In the genomic region with DNA sequence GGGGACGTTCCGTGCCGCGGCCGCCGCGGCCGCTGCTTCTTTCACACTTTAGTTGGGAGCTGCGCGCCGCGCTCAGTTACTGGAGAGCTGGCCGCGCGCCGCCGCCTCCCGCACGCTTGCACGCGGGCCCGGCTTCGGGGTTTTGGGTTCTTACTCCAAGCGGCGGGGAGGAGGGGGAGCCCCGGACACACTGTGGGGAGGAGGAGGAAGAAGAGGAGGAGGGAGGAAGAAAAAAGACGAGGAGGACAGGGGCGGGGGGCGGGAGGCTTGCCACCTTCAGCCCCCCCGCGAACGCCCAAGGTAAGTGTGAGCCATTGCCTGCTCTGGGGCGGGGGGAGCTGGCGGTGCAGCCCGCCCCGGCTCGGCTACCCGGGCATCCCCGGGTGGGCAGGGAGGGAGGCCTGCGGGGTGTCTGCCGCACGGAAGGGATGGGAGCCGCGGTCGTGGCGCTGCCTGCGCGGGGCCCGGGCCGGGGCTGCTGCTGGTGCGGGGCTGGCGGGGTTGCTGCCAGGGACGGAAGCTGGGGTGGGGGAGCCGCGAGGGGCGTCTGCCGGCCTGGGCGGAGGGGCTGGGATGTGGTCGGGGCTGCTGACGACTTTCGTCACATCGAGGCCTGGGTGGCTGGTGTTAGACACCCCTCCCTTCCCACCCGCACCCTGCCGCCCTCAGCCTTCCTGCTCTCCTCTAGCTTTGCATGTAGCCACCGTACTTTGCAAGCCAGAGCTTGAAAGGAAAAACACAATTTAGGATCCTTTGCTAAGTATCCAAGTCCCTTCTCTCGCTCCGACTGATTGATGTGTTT, we compare ENCODE assay signal across 1 cellular context.
TF ChIP-seq lines count a peak whose summit lies in the region.

No MANE protein-coding gene starts in this region.

TF ChIP-seq in HepG2, 621 proteins besides CTCF, POLR2A, EP300 and RAD21 (continued from another document):
- TF ChIP-seq, protein P1, sequence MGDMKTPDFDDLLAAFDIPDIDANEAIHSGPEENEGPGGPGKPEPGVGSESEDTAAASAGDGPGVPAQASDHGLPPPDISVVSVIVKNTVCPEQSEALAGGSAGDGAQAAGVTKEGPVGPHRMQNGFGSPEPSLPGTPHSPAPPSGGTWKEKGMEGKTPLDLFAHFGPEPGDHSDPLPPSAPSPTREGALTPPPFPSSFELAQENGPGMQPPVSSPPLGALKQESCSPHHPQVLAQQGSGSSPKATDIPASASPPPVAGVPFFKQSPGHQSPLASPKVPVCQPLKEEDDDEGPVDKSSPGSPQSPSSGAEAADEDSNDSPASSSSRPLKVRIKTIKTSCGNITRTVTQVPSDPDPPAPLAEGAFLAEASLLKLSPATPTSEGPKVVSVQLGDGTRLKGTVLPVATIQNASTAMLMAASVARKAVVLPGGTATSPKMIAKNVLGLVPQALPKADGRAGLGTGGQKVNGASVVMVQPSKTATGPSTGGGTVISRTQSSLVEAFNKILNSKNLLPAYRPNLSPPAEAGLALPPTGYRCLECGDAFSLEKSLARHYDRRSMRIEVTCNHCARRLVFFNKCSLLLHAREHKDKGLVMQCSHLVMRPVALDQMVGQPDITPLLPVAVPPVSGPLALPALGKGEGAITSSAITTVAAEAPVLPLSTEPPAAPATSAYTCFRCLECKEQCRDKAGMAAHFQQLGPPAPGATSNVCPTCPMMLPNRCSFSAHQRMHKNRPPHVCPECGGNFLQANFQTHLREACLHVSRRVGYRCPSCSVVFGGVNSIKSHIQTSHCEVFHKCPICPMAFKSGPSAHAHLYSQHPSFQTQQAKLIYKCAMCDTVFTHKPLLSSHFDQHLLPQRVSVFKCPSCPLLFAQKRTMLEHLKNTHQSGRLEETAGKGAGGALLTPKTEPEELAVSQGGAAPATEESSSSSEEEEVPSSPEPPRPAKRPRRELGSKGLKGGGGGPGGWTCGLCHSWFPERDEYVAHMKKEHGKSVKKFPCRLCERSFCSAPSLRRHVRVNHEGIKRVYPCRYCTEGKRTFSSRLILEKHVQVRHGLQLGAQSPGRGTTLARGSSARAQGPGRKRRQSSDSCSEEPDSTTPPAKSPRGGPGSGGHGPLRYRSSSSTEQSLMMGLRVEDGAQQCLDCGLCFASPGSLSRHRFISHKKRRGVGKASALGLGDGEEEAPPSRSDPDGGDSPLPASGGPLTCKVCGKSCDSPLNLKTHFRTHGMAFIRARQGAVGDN (CRISPR knock-in tag; IDR thresholded peaks at IDR 0.05): peak; percentile 23; the same call in 1 of the 2 replicates
- TF ChIP-seq JARID2 (CRISPR knock-in tag; IDR thresholded peaks at IDR 0.05; ENCODE audit: insufficient replicate concordance) (no peak), TOPORS (CRISPR knock-in tag; IDR thresholded peaks at IDR 0.05) (no peak), SIX4 (CRISPR knock-in tag; IDR thresholded peaks at IDR 0.05) (no peak), HOXD1 (CRISPR knock-in tag; IDR thresholded peaks at IDR 0.05) (no peak), ZNF232 (CRISPR knock-in tag; IDR thresholded peaks at IDR 0.05; ENCODE audit: borderline replicate concordance) (no peak), MTF2 (CRISPR knock-in tag; IDR thresholded peaks at IDR 0.05; ENCODE audit: borderline replicate concordance) (peak; percentile 47; the same call in 1 of the 2 replicates), NPAS2 (CRISPR knock-in tag; IDR thresholded peaks at IDR 0.05; ENCODE audit: borderline replicate concordance) (no peak), GATA4 (IDR thresholded peaks at IDR 0.05; ENCODE audit: borderline replicate concordance, low read depth) (no peak), MAFF (IDR thresholded peaks at IDR 0.05; ENCODE audit: low read depth, low read length) (no peak), HNRNPK (IDR thresholded peaks at IDR 0.05; ENCODE audit: low read depth, low read length, poor library complexity, severe bottlenecking) (peak; percentile 32), ZNF572 (CRISPR knock-in tag; IDR thresholded peaks at IDR 0.05) (no peak), THYN1 (CRISPR knock-in tag; IDR thresholded peaks at IDR 0.05; ENCODE audit: borderline replicate concordance, low read depth) (no peak), THAP11 (CRISPR knock-in tag; IDR thresholded peaks at IDR 0.05) (no peak), RBM39 (IDR thresholded peaks at IDR 0.05; ENCODE audit: low read depth, low read length, poor library complexity, severe bottlenecking) (peak; percentile 11)
- TF ChIP-seq, protein P2, sequence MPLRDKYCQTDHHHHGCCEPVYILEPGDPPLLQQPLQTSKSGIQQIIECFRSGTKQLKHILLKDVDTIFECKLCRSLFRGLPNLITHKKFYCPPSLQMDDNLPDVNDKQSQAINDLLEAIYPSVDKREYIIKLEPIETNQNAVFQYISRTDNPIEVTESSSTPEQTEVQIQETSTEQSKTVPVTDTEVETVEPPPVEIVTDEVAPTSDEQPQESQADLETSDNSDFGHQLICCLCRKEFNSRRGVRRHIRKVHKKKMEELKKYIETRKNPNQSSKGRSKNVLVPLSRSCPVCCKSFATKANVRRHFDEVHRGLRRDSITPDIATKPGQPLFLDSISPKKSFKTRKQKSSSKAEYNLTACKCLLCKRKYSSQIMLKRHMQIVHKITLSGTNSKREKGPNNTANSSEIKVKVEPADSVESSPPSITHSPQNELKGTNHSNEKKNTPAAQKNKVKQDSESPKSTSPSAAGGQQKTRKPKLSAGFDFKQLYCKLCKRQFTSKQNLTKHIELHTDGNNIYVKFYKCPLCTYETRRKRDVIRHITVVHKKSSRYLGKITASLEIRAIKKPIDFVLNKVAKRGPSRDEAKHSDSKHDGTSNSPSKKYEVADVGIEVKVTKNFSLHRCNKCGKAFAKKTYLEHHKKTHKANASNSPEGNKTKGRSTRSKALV (CRISPR knock-in tag; IDR thresholded peaks at IDR 0.05): 0 out of 2 replicates have a peak, but pooled peaks have one; percentile 15
- TF ChIP-seq, protein P3, sequence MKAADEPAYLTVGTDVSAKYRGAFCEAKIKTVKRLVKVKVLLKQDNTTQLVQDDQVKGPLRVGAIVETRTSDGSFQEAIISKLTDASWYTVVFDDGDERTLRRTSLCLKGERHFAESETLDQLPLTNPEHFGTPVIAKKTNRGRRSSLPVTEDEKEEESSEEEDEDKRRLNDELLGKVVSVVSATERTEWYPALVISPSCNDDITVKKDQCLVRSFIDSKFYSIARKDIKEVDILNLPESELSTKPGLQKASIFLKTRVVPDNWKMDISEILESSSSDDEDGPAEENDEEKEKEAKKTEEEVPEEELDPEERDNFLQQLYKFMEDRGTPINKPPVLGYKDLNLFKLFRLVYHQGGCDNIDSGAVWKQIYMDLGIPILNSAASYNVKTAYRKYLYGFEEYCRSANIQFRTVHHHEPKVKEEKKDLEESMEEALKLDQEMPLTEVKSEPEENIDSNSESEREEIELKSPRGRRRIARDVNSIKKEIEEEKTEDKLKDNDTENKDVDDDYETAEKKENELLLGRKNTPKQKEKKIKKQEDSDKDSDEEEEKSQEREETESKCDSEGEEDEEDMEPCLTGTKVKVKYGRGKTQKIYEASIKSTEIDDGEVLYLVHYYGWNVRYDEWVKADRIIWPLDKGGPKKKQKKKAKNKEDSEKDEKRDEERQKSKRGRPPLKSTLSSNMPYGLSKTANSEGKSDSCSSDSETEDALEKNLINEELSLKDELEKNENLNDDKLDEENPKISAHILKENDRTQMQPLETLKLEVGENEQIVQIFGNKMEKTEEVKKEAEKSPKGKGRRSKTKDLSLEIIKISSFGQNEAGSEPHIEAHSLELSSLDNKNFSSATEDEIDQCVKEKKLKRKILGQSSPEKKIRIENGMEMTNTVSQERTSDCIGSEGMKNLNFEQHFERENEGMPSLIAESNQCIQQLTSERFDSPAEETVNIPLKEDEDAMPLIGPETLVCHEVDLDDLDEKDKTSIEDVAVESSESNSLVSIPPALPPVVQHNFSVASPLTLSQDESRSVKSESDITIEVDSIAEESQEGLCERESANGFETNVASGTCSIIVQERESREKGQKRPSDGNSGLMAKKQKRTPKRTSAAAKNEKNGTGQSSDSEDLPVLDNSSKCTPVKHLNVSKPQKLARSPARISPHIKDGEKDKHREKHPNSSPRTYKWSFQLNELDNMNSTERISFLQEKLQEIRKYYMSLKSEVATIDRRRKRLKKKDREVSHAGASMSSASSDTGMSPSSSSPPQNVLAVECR (CRISPR knock-in tag; IDR thresholded peaks at IDR 0.05; ENCODE audit: borderline replicate concordance): no peak
- TF ChIP-seq, protein P4, sequence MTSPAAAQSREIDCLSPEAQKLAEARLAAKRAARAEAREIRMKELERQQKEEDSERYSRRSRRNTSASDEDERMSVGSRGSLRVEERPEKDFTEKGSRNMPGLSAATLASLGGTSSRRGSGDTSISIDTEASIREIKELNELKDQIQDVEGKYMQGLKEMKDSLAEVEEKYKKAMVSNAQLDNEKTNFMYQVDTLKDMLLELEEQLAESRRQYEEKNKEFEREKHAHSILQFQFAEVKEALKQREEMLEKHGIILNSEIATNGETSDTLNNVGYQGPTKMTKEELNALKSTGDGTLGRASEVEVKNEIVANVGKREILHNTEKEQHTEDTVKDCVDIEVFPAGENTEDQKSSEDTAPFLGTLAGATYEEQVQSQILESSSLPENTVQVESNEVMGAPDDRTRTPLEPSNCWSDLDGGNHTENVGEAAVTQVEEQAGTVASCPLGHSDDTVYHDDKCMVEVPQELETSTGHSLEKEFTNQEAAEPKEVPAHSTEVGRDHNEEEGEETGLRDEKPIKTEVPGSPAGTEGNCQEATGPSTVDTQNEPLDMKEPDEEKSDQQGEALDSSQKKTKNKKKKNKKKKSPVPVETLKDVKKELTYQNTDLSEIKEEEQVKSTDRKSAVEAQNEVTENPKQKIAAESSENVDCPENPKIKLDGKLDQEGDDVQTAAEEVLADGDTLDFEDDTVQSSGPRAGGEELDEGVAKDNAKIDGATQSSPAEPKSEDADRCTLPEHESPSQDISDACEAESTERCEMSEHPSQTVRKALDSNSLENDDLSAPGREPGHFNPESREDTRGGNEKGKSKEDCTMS (CRISPR knock-in tag; conservative IDR thresholded peaks at IDR 0.05): no peak
